Comparison of ENCODE assay signal across 27 cellular contexts in the genomic region with DNA sequence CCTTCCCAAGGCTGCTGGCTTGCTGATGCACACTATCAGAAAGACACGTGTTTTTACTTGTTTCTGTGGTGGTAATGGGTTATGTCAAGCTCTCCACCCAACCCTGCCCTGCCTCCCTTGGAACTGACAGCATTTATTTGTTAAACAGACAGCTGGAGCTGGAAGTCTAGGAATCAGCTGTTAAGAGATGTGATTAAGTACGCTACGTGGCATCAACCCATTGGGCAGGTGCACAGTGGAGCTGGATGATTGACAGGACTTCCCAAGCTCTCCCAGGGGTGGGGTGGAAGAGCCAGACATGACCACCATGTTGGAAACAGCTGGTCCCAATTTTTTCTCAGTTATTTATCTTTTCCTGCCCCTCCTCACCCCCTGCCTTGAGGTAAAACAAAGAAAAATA. TPM values are rescaled to one million over a fixed set of nuclear protein-coding genes. Genes with fewer than 3 reads are reported as not detected.
"Had no signal": no experiment of that assay in that cellular context is flagged by ENCODE, and none has a peak within 500 bp of the region (broad histone marks: within the 10 kb centered on the region; RNA-seq: fewer than 3 reads in every experiment).

No MANE protein-coding gene starts in this region.

- H3K36me3 Mint-ChIP-seq: activated CD8-positive, alpha-beta memory T cell treated with anti-CD3 and anti-CD28 coated beads, Interleukin-2, amount 10 ng/mL, durations not matched to agents 7 days and 5 days; activated naive CD4-positive, alpha-beta T cell treated with anti-CD3 and anti-CD28 coated beads, Interleukin-2, amount 50 U/mL, for 24 hours; brain; T-cell had no signal

- H3K27ac Mint-ChIP-seq: activated CD4-positive, alpha-beta T cell treated with anti-CD3 and anti-CD28 coated beads, Interleukin-2, amount 10 ng/mL, durations not matched to agents 7 days and 5 days; activated CD8-positive, alpha-beta memory T cell treated with anti-CD3 and anti-CD28 coated beads, Interleukin-2, amount 10 ng/mL, durations not matched to agents 7 days and 5 days; activated CD8-positive, alpha-beta T cell treated with anti-CD3 and anti-CD28 coated beads for 36 hours; activated naive CD4-positive, alpha-beta T cell treated with anti-CD3 and anti-CD28 coated beads, Interleukin-2, amount 50 U/mL, for 24 hours; nephron progenitor cell; T-cell; T-helper 2 cell treated with Interferon-gamma antibody and Interleukin-4, amounts not matched to agents 5 μg/mL and 100 μg/mL, for 36 hours; type B pancreatic cell had no signal

- H3K4me1 Mint-ChIP-seq: activated CD4-positive, alpha-beta T cell treated with anti-CD3 and anti-CD28 coated beads, Interleukin-2, amount 10 ng/mL, durations not matched to agents 7 days and 5 days; activated CD8-positive, alpha-beta memory T cell treated with anti-CD3 and anti-CD28 coated beads, Interleukin-2, amount 10 ng/mL, durations not matched to agents 7 days and 5 days; activated naive CD4-positive, alpha-beta T cell treated with anti-CD3 and anti-CD28 coated beads, Interleukin-2, amount 50 U/mL, for 24 hours; nephron progenitor cell; T-cell had no signal

- ATAC-seq: activated CD8-positive, alpha-beta memory T cell treated with anti-CD3 and anti-CD28 coated beads, Interleukin-2, amount 10 ng/mL, durations not matched to agents 7 days and 5 days; activated CD8-positive, alpha-beta T cell treated with anti-CD3 and anti-CD28 coated beads for 36 hours; left ventricle myocardium superior; right lobe of liver; T-cell had no signal

- H3K9me3 ChIP-seq: right lobe of liver, thoracic aorta had no signal

- H3K36me3 ChIP-seq: right lobe of liver, thoracic aorta had no signal

- H3K4me3 Mint-ChIP-seq: activated CD4-positive, alpha-beta T cell treated with anti-CD3 and anti-CD28 coated beads, Interleukin-2, amount 10 ng/mL, durations not matched to agents 7 days and 5 days; activated CD8-positive, alpha-beta memory T cell treated with anti-CD3 and anti-CD28 coated beads, Interleukin-2, amount 10 ng/mL, durations not matched to agents 7 days and 5 days; activated CD8-positive, alpha-beta T cell treated with anti-CD3 and anti-CD28 coated beads for 36 hours; activated naive CD4-positive, alpha-beta T cell treated with anti-CD3 and anti-CD28 coated beads, Interleukin-2, amount 50 U/mL, for 24 hours; nephron progenitor cell; T-cell; T-helper 2 cell treated with Interferon-gamma antibody and Interleukin-4, amounts not matched to agents 5 μg/mL and 100 μg/mL, for 36 hours; type B pancreatic cell had no signal

- DNase-seq: activated CD4-positive, alpha-beta T cell treated with anti-CD3 and anti-CD28 coated beads, Interleukin-2, amount 10 ng/mL, durations not matched to agents 7 days and 5 days; activated CD4-positive, CD25-positive, alpha-beta regulatory T cell treated with anti-CD3 and anti-CD28 coated beads, Interleukin-2, amount 50 U/mL, for 72 hours; activated CD8-positive, alpha-beta memory T cell treated with anti-CD3 and anti-CD28 coated beads, Interleukin-2, amount 10 ng/mL, durations not matched to agents 7 days and 5 days; activated CD8-positive, alpha-beta T cell treated with anti-CD3 and anti-CD28 coated beads for 36 hours; activated gamma-delta T cell; activated T-cell treated with anti-CD3 and anti-CD28 coated beads for 4 hours; anterior cingulate cortex; caudate nucleus; effector memory CD4-positive, alpha-beta T cell; hypothalamus; left ventricle myocardium superior; mammary epithelial cell; midbrain; nephron progenitor cell; nucleus accumbens; right lobe of liver; small intestine; stimulated activated CD4-positive, alpha-beta T cell treated with anti-CD3 and anti-CD28 coated beads, Interleukin-15, amount 100 ng/mL, for 24 hours; stimulated activated CD8-positive, alpha-beta memory T cell treated with anti-CD3 and anti-CD28 coated beads, Interleukin-4, amount 100 ng/mL, for 48 hours; stimulated activated naive CD4-positive, alpha-beta T cell; T-cell had no signal

- H3K4me3 ChIP-seq: right lobe of liver, thoracic aorta had no signal

- H3K9me3 Mint-ChIP-seq: activated CD4-positive, alpha-beta T cell treated with anti-CD3 and anti-CD28 coated beads, Interleukin-2, amount 10 ng/mL, durations not matched to agents 7 days and 5 days; activated CD8-positive, alpha-beta T cell treated with anti-CD3 and anti-CD28 coated beads for 36 hours; activated naive CD4-positive, alpha-beta T cell treated with anti-CD3 and anti-CD28 coated beads, Interleukin-2, amount 50 U/mL, for 24 hours; T-cell; T-helper 2 cell treated with Interferon-gamma antibody and Interleukin-4, amounts not matched to agents 5 μg/mL and 100 μg/mL, for 36 hours; type B pancreatic cell had no signal

- H3K27ac ChIP-seq: right lobe of liver, thoracic aorta, VCaP had no signal

- H3K27me3 ChIP-seq: right lobe of liver had no signal

- H3K27me3 Mint-ChIP-seq: activated CD8-positive, alpha-beta memory T cell treated with anti-CD3 and anti-CD28 coated beads, Interleukin-2, amount 10 ng/mL, durations not matched to agents 7 days and 5 days; activated CD8-positive, alpha-beta T cell treated with anti-CD3 and anti-CD28 coated beads for 36 hours; activated naive CD4-positive, alpha-beta T cell treated with anti-CD3 and anti-CD28 coated beads, Interleukin-2, amount 50 U/mL, for 24 hours had no signal

- H3K4me1 ChIP-seq: right lobe of liver had no signal

RNA-seq across cellular contexts. Expression of a gene that starts 49.4 kb away (rescaled TPM):
- total RNA-seq: activated CD4-positive, alpha-beta T cell treated with anti-CD3 and anti-CD28 coated beads, Interleukin-2, amount 10 ng/mL, durations not matched to agents 7 days and 5 days; activated CD8-positive, alpha-beta memory T cell treated with anti-CD3 and anti-CD28 coated beads, Interleukin-2, amount 10 ng/mL, durations not matched to agents 7 days and 5 days; activated CD8-positive, alpha-beta T cell treated with anti-CD3 and anti-CD28 coated beads for 36 hours; left ventricle myocardium superior; right lobe of liver; T-cell had no signal
- polyA plus RNA-seq: mammary epithelial cell had no signal
